In genomic region chr4:7414736-7415510, GRCh38 we compare ENCODE assay signal across 33 cellular contexts. TPM values are rescaled to one million over a fixed set of nuclear protein-coding genes. Genes with fewer than 3 reads are reported as not detected.
DNase-seq lines count a peak whose midpoint lies in the region; ATAC-seq and TF ChIP-seq lines count a peak whose summit lies in the region.
"Had no signal": no experiment of that assay in that cellular context is flagged by ENCODE, and none has a peak within 500 bp of the region (broad histone marks: within the 10 kb centered on the region; RNA-seq: fewer than 3 reads in every experiment).

No MANE protein-coding gene starts in this region.

- intact Hi-C loops in Right ventricle myocardium inferior (cut with DNase I) (no loop called here), left ventricle myocardium superior (cut with micrococcal nuclease) (no loop called here), ascending aorta (cut with DNase I) (no loop called here), right lobe of liver (cut with DNase I) (no loop called here)

- POLR2A ChIA-PET in activated CD4-positive, alpha-beta T cell treated with anti-CD3 and anti-CD28 coated beads, Interleukin-2, amount 10 ng/mL, durations not matched to agents 7 days and 5 days (lab: Charles Lee) = no interaction called here

- CTCF ChIA-PET in activated CD4-positive, alpha-beta T cell treated with anti-CD3 and anti-CD28 coated beads, Interleukin-2, amount 10 ng/mL, durations not matched to agents 7 days and 5 days (lab: Charles Lee) = no interaction called here

- TF ChIP-seq CTCF in ascending aorta (IDR thresholded peaks at IDR 0.05) = no peak
- no peak for TF ChIP-seq CTCF in right lobe of liver (IDR thresholded peaks at IDR 0.05)

- no peaks in the 10 kb centered on the region for H3K27me3 ChIP-seq in ascending aorta
- no peaks in the 10 kb centered on the region for H3K27me3 ChIP-seq in right lobe of liver
- H3K27me3 ChIP-seq: uterus had no signal

- H3K9me3 ChIP-seq in ascending aorta (no peaks in the 10 kb centered on the region), right lobe of liver (no peaks in the 10 kb centered on the region)
- H3K9me3 ChIP-seq: HAP-1, psoas muscle, uterus had no signal

- H3K27me3 Mint-ChIP-seq in activated CD4-positive, alpha-beta T cell treated with anti-CD3 and anti-CD28 coated beads, Interleukin-2, amount 10 ng/mL, durations not matched to agents 7 days and 5 days = peaks cover 3% of the 10 kb centered on the region

- H3K27ac ChIP-seq in ascending aorta (no peak overlapping the region), right lobe of liver (no peak overlapping the region)
- H3K27ac ChIP-seq: KMS-11, psoas muscle, SK-N-MC, uterus had no signal

- H3K36me3 ChIP-seq in ascending aorta = no peaks in the 10 kb centered on the region
- H3K36me3 ChIP-seq in right lobe of liver = no peaks in the 10 kb centered on the region
- H3K36me3 ChIP-seq: HAP-1, uterus had no signal

- H3K9me3 Mint-ChIP-seq in activated CD4-positive, alpha-beta T cell treated with anti-CD3 and anti-CD28 coated beads, Interleukin-2, amount 10 ng/mL, durations not matched to agents 7 days and 5 days = peaks cover 20% of the 10 kb centered on the region
- H3K9me3 Mint-ChIP-seq: activated T-helper 2 cell treated with anti-CD3 and anti-CD28 coated beads, Interferon-gamma antibody, Interleukin-2, Interleukin-4, amounts not matched to agents 10 μg/mL and 5 μg/mL and 100 μg/mL, durations not matched to agents 14 hours and 24 hours and 36 hours; stimulated activated effector memory CD8-positive, alpha-beta T cell treated with anti-CD3 and anti-CD28 coated beads, Interleukin-12 subunit alpha, Interleukin-12 subunit beta, amount 100 ng/mL, for 72 hours had no signal

- ATAC-seq in Right ventricle myocardium inferior (no peak), left ventricle myocardium superior (no peak), HG02840 (IDR thresholded peaks at IDR 0.05; ENCODE audit: low FRiP score, unreplicated experiment) (no peak), right lobe of liver (no peak)
- ATAC-seq: activated CD8-positive, alpha-beta T cell treated with anti-CD3 and anti-CD28 coated beads, Interleukin-2, amount 10 ng/mL, durations not matched to agents 7 days and 5 days; esophagus mucosa; naive thymus-derived CD4-positive, alpha-beta T cell; psoas muscle; stimulated activated effector memory CD8-positive, alpha-beta T cell treated with anti-CD3 and anti-CD28 coated beads, Interleukin-12 subunit alpha, Interleukin-12 subunit beta, amount 100 ng/mL, for 72 hours had no signal

- 35% methylated on average over 9 of the region's 12 CpGs for WGBS in right lobe of liver (ENCODE audit: insufficient coverage, low coverage, low lambda C conversion rate, missing lambda C conversion rate)

- H3K27ac Mint-ChIP-seq in activated CD4-positive, alpha-beta T cell treated with anti-CD3 and anti-CD28 coated beads, Interleukin-2, amount 10 ng/mL, durations not matched to agents 7 days and 5 days = no peak overlapping the region
- H3K27ac Mint-ChIP-seq: activated CD8-positive, alpha-beta T cell treated with anti-CD3 and anti-CD28 coated beads, Interleukin-2, amount 10 ng/mL, durations not matched to agents 7 days and 5 days; activated naive CD8-positive, alpha-beta T cell treated with anti-CD3 and anti-CD28 coated beads for 36 hours; activated T-helper 2 cell treated with anti-CD3 and anti-CD28 coated beads, Interferon-gamma antibody, Interleukin-2, Interleukin-4, amounts not matched to agents 10 μg/mL and 5 μg/mL and 100 μg/mL, durations not matched to agents 14 hours and 24 hours and 36 hours; CD4-positive, alpha-beta memory T cell; dendritic cell treated with granulocyte-macrophage colony-stimulating factor and Interleukin-4, amounts not matched to agents 40 ng/mL and 50 ng/mL, for 4 days; naive thymus-derived CD4-positive, alpha-beta T cell; stimulated activated effector memory CD8-positive, alpha-beta T cell treated with anti-CD3 and anti-CD28 coated beads, Interleukin-12 subunit alpha, Interleukin-12 subunit beta, amount 100 ng/mL, for 72 hours; T-helper 1 cell treated with Interleukin-12 subunit alpha and Interleukin-12 subunit beta and Interleukin-4 antibody, amounts not matched to agents 30 μg/mL and 1 μg/mL, for 36 hours had no signal

- H3K36me3 Mint-ChIP-seq in activated CD4-positive, alpha-beta T cell treated with anti-CD3 and anti-CD28 coated beads, Interleukin-2, amount 10 ng/mL, durations not matched to agents 7 days and 5 days (ENCODE audit: low read depth) = no peaks in the 10 kb centered on the region
- H3K36me3 Mint-ChIP-seq: activated naive CD8-positive, alpha-beta T cell treated with anti-CD3 and anti-CD28 coated beads for 36 hours; CD4-positive, alpha-beta memory T cell; naive thymus-derived CD4-positive, alpha-beta T cell; stimulated activated effector memory CD8-positive, alpha-beta T cell treated with anti-CD3 and anti-CD28 coated beads, Interleukin-12 subunit alpha, Interleukin-12 subunit beta, amount 100 ng/mL, for 72 hours had no signal

- H3K4me1 ChIP-seq in ascending aorta = no peaks in the 10 kb centered on the region
- H3K4me1 ChIP-seq in right lobe of liver = no peaks in the 10 kb centered on the region
- H3K4me1 ChIP-seq: HAP-1, psoas muscle, uterus had no signal

- no peak overlapping the region for H3K4me3 Mint-ChIP-seq in activated CD4-positive, alpha-beta T cell treated with anti-CD3 and anti-CD28 coated beads, Interleukin-2, amount 10 ng/mL, durations not matched to agents 7 days and 5 days
- H3K4me3 Mint-ChIP-seq: activated CD8-positive, alpha-beta T cell treated with anti-CD3 and anti-CD28 coated beads, Interleukin-2, amount 10 ng/mL, durations not matched to agents 7 days and 5 days; activated naive CD8-positive, alpha-beta T cell treated with anti-CD3 and anti-CD28 coated beads for 36 hours; dendritic cell treated with granulocyte-macrophage colony-stimulating factor and Interleukin-4, amounts not matched to agents 40 ng/mL and 50 ng/mL, for 4 days; naive thymus-derived CD4-positive, alpha-beta T cell; stimulated activated effector memory CD8-positive, alpha-beta T cell treated with anti-CD3 and anti-CD28 coated beads, Interleukin-12 subunit alpha, Interleukin-12 subunit beta, amount 100 ng/mL, for 72 hours; T-helper 1 cell treated with Interleukin-12 subunit alpha and Interleukin-12 subunit beta and Interleukin-4 antibody, amounts not matched to agents 30 μg/mL and 1 μg/mL, for 36 hours had no signal

- TF ChIP-seq POLR2A in right lobe of liver (IDR thresholded peaks at IDR 0.05) = no peak

- H3K4me3 ChIP-seq in ascending aorta = no peak overlapping the region
- H3K4me3 ChIP-seq in right lobe of liver = no peak overlapping the region
- H3K4me3 ChIP-seq: HAP-1, psoas muscle, SK-N-MC, uterus had no signal

- no peaks in the 10 kb centered on the region for H3K4me1 Mint-ChIP-seq in activated CD4-positive, alpha-beta T cell treated with anti-CD3 and anti-CD28 coated beads, Interleukin-2, amount 10 ng/mL, durations not matched to agents 7 days and 5 days
- H3K4me1 Mint-ChIP-seq: activated naive CD8-positive, alpha-beta T cell treated with anti-CD3 and anti-CD28 coated beads for 36 hours; CD4-positive, alpha-beta memory T cell; naive thymus-derived CD4-positive, alpha-beta T cell; stimulated activated effector memory CD8-positive, alpha-beta T cell treated with anti-CD3 and anti-CD28 coated beads, Interleukin-12 subunit alpha, Interleukin-12 subunit beta, amount 100 ng/mL, for 72 hours had no signal

- DNase-seq in Right ventricle myocardium inferior (ENCODE audit: missing footprints) = peak; percentile 18
- no peak for DNase-seq in left ventricle myocardium superior
- peak; percentile 1 to 40 for DNase-seq in ascending aorta (ENCODE audit: low spot score in 2 of 2)
- DNase-seq in mesenteric fat pad (ENCODE audit: low spot score) = peak; percentile 82
- no peak for DNase-seq in central memory CD4-positive, alpha-beta T cell
- no peak for DNase-seq in activated CD4-positive, alpha-beta T cell treated with anti-CD3 and anti-CD28 coated beads, Interleukin-2, amount 10 ng/mL, durations not matched to agents 7 days and 5 days
- DNase-seq in right lobe of liver = no peak
- DNase-seq: activated CD8-positive, alpha-beta T cell treated with anti-CD3 and anti-CD28 coated beads, Interleukin-2, amount 10 ng/mL, durations not matched to agents 7 days and 5 days; activated naive CD8-positive, alpha-beta T cell treated with anti-CD3 and anti-CD28 coated beads for 36 hours; activated T-cell treated with anti-CD3 and anti-CD28 coated beads for 4 hours; AML-193; caudate nucleus; CD4-positive, alpha-beta memory T cell; glutamatergic neuron; naive thymus-derived CD4-positive, alpha-beta T cell; NCI-H1930; NCI-H524 treated with DMSO at 0.1 percent for 48 hours; psoas muscle; stimulated activated CD4-positive, alpha-beta T cell treated with anti-CD3 and anti-CD28 coated beads, Interleukin-15, amount 100 ng/mL, for 24 hours; substantia nigra had no signal

RNA-seq across cellular contexts. Expression of gene PSAPL1, which starts 19.8 kb away (rescaled TPM):
- total RNA-seq in Right ventricle myocardium inferior (not detected), left ventricle myocardium superior (not detected), ascending aorta (not detected), mesenteric fat pad (not detected), right lobe of liver (not detected)
- total RNA-seq in activated CD4-positive, alpha-beta T cell treated with anti-CD3 and anti-CD28 coated beads, Interleukin-2, amount 10 ng/mL, durations not matched to agents 7 days and 5 days = not detected
- total RNA-seq: A673; activated CD8-positive, alpha-beta T cell treated with anti-CD3 and anti-CD28 coated beads, Interleukin-2, amount 10 ng/mL, durations not matched to agents 7 days and 5 days; activated naive CD8-positive, alpha-beta T cell treated with anti-CD3 and anti-CD28 coated beads for 36 hours; activated T-helper 2 cell treated with anti-CD3 and anti-CD28 coated beads, Interferon-gamma antibody, Interleukin-2, Interleukin-4, amounts not matched to agents 10 μg/mL and 5 μg/mL and 100 μg/mL, durations not matched to agents 14 hours and 24 hours and 36 hours; CD4-positive, alpha-beta memory T cell; esophagus mucosa; fibroblast of villous mesenchyme; kidney epithelial cell; naive thymus-derived CD4-positive, alpha-beta T cell; psoas muscle; uterus had no signal

Comparison
In these comparisons a context has a peak if more than half of its experiments do, and no peak if none do; other contexts are left out.
1. DNase-seq: peak in Right ventricle myocardium inferior (single experiment), ascending aorta (2 of 2) and mesenteric fat pad (single experiment); none in left ventricle myocardium superior (single experiment), central memory CD4-positive, alpha-beta T cell (single experiment), activated CD4-positive, alpha-beta T cell treated with anti-CD3 and anti-CD28 coated beads, Interleukin-2, amount 10 ng/mL, durations not matched to agents 7 days and 5 days (single experiment) and right lobe of liver (0 of 3).